In the genomic region with DNA sequence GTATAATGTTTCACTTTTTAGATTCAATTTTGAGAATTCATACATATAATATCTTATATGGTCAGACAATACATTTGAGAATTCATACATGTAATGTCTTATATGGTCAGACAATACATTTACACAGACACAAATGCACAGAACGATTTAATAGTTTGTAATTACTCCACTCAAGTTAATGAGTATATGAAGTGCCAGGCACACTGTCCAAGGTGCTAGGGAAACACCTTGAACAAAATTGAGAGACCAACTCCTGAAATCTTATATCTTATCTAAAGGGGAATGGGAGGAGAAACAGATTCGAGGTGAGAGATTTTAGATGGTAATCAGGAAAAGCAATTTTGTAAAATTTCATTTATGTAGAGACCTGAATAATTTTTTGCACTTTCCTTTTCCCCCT, we compare ENCODE assay signal across 27 cellular contexts.
"Had no signal": no experiment of that assay in that cellular context is flagged by ENCODE, and none has a peak within 500 bp of the region (broad histone marks: within the 10 kb centered on the region; RNA-seq: fewer than 3 reads in every experiment).

No MANE protein-coding gene starts in this region.

- H3K27me3 Mint-ChIP-seq: natural killer cell treated with Interleukin-12 subunit alpha and Interleukin-12 subunit beta and Interleukin-15 and Interleukin-18, amount 100 ng/mL, for 72 hours; stimulated activated naive B cell treated with anti-CD40 and anti-IgM and Interleukin-4, amounts not matched to agents 10 μg/mL and 1 μg/mL and 100 μg/mL, for 72 hours; stimulated activated naive CD8-positive, alpha-beta T cell treated with anti-CD3 and anti-CD28 coated beads, Interleukin-15, Interleukin-2, amounts not matched to agents 100 ng/mL and 50 ng/mL, for 24 hours had no signal

- H3K4me3 Mint-ChIP-seq: naive thymus-derived CD8-positive, alpha-beta T cell; natural killer cell treated with Interleukin-12 subunit alpha and Interleukin-12 subunit beta and Interleukin-15 and Interleukin-18, amount 100 ng/mL, for 72 hours; nephron progenitor cell; neural crest cell; stimulated activated effector memory CD8-positive, alpha-beta T cell treated with anti-CD3 and anti-CD28 coated beads, Interleukin-12 subunit alpha, Interleukin-12 subunit beta, amount 100 ng/mL, for 72 hours; stimulated activated naive B cell treated with anti-CD40 and anti-IgM and Interleukin-4, amounts not matched to agents 10 μg/mL and 1 μg/mL and 100 μg/mL, for 72 hours; stimulated activated naive CD8-positive, alpha-beta T cell treated with anti-CD3 and anti-CD28 coated beads, Interleukin-15, Interleukin-2, amounts not matched to agents 100 ng/mL and 50 ng/mL, for 24 hours had no signal

- H3K9me3 Mint-ChIP-seq: nephron progenitor cell; neural crest cell; stimulated activated naive B cell treated with anti-CD40 and anti-IgM and Interleukin-4, amounts not matched to agents 10 μg/mL and 1 μg/mL and 100 μg/mL, for 72 hours; stimulated activated naive CD8-positive, alpha-beta T cell treated with anti-CD3 and anti-CD28 coated beads, Interleukin-15, Interleukin-2, amounts not matched to agents 100 ng/mL and 50 ng/mL, for 24 hours had no signal

- H3K27me3 ChIP-seq: neutrophil, pancreas, right lobe of liver, sigmoid colon, stomach, thyroid gland, tibial nerve, upper lobe of left lung, uterus had no signal

- H3K27ac ChIP-seq: neutrophil, pancreas, prostate gland, right lobe of liver, sigmoid colon, stomach, thoracic aorta, thyroid gland, tibial nerve, upper lobe of left lung, uterus had no signal

- H3K36me3 Mint-ChIP-seq: naive thymus-derived CD8-positive, alpha-beta T cell; natural killer cell treated with Interleukin-12 subunit alpha and Interleukin-12 subunit beta and Interleukin-15 and Interleukin-18, amount 100 ng/mL, for 72 hours; stimulated activated effector memory CD8-positive, alpha-beta T cell treated with anti-CD3 and anti-CD28 coated beads, Interleukin-12 subunit alpha, Interleukin-12 subunit beta, amount 100 ng/mL, for 72 hours; stimulated activated naive B cell treated with anti-CD40 and anti-IgM and Interleukin-4, amounts not matched to agents 10 μg/mL and 1 μg/mL and 100 μg/mL, for 72 hours had no signal

- H3K36me3 ChIP-seq: neutrophil, pancreas, prostate gland, right lobe of liver, sigmoid colon, stomach, thoracic aorta, thyroid gland, tibial nerve, upper lobe of left lung, uterus had no signal

- H3K4me3 ChIP-seq: pancreas, prostate gland, right lobe of liver, sigmoid colon, stomach, thoracic aorta, thyroid gland, tibial nerve, upper lobe of left lung, uterus had no signal

- H3K4me1 Mint-ChIP-seq: naive thymus-derived CD8-positive, alpha-beta T cell; nephron progenitor cell; neural crest cell; stimulated activated effector memory CD8-positive, alpha-beta T cell treated with anti-CD3 and anti-CD28 coated beads, Interleukin-12 subunit alpha, Interleukin-12 subunit beta, amount 100 ng/mL, for 72 hours; stimulated activated naive B cell treated with anti-CD40 and anti-IgM and Interleukin-4, amounts not matched to agents 10 μg/mL and 1 μg/mL and 100 μg/mL, for 72 hours had no signal

- DNase-seq: naive thymus-derived CD8-positive, alpha-beta T cell; nephron progenitor cell; nucleus accumbens; pancreas; right cardiac atrium; right lobe of liver; sigmoid colon; small intestine; stimulated activated CD4-positive, alpha-beta T cell treated with anti-CD3 and anti-CD28 coated beads, Interleukin-15, amount 100 ng/mL, for 24 hours; stimulated activated CD4-positive, alpha-beta T cell treated with anti-CD3 and anti-CD28 coated beads, Interleukin-2, amount 100 ng/mL, for 24 hours; stimulated activated CD4-positive, alpha-beta T cell treated with anti-CD3 and anti-CD28 coated beads, Interleukin-2, amount 100 ng/mL, for 48 hours; stimulated activated CD4-positive, alpha-beta T cell treated with anti-CD3 and anti-CD28 coated beads, Interleukin-4, amount 100 ng/mL, for 24 hours; stimulated activated naive B cell treated with anti-CD40 and anti-IgM and Interleukin-4, amounts not matched to agents 10 μg/mL and 1 μg/mL and 100 μg/mL, for 72 hours; stimulated activated naive CD4-positive, alpha-beta T cell treated with Interleukin-2 at 50 U/mL for 16 hours; stomach; thyroid gland; trophoblast cell; upper lobe of left lung; uterus had no signal

- H3K27ac Mint-ChIP-seq: naive thymus-derived CD8-positive, alpha-beta T cell; natural killer cell treated with Interleukin-12 subunit alpha and Interleukin-12 subunit beta and Interleukin-15 and Interleukin-18, amount 100 ng/mL, for 72 hours; nephron progenitor cell; stimulated activated effector memory CD8-positive, alpha-beta T cell treated with anti-CD3 and anti-CD28 coated beads, Interleukin-12 subunit alpha, Interleukin-12 subunit beta, amount 100 ng/mL, for 72 hours; stimulated activated naive B cell treated with anti-CD40 and anti-IgM and Interleukin-4, amounts not matched to agents 10 μg/mL and 1 μg/mL and 100 μg/mL, for 72 hours; stimulated activated naive CD8-positive, alpha-beta T cell treated with anti-CD3 and anti-CD28 coated beads, Interleukin-15, Interleukin-2, amounts not matched to agents 100 ng/mL and 50 ng/mL, for 24 hours had no signal

- ATAC-seq: naive thymus-derived CD8-positive, alpha-beta T cell; natural killer cell treated with Interleukin-12 subunit alpha and Interleukin-12 subunit beta and Interleukin-15 and Interleukin-18, amount 100 ng/mL, for 72 hours; pancreas; right cardiac atrium; right lobe of liver; stimulated activated effector memory CD8-positive, alpha-beta T cell treated with anti-CD3 and anti-CD28 coated beads, Interleukin-12 subunit alpha, Interleukin-12 subunit beta, amount 100 ng/mL, for 72 hours; stimulated activated naive B cell treated with anti-CD40 and anti-IgM and Interleukin-4, amounts not matched to agents 10 μg/mL and 1 μg/mL and 100 μg/mL, for 72 hours had no signal

- H3K9me3 ChIP-seq: neutrophil, pancreas, prostate gland, sigmoid colon, stomach, thoracic aorta, thyroid gland, tibial nerve, upper lobe of left lung, uterus had no signal

- H3K4me1 ChIP-seq: pancreas, prostate gland, right lobe of liver, sigmoid colon, stomach, thyroid gland, tibial nerve, upper lobe of left lung, uterus had no signal
